Comparison of ENCODE assay signal across 1 cellular context in the genomic region with DNA sequence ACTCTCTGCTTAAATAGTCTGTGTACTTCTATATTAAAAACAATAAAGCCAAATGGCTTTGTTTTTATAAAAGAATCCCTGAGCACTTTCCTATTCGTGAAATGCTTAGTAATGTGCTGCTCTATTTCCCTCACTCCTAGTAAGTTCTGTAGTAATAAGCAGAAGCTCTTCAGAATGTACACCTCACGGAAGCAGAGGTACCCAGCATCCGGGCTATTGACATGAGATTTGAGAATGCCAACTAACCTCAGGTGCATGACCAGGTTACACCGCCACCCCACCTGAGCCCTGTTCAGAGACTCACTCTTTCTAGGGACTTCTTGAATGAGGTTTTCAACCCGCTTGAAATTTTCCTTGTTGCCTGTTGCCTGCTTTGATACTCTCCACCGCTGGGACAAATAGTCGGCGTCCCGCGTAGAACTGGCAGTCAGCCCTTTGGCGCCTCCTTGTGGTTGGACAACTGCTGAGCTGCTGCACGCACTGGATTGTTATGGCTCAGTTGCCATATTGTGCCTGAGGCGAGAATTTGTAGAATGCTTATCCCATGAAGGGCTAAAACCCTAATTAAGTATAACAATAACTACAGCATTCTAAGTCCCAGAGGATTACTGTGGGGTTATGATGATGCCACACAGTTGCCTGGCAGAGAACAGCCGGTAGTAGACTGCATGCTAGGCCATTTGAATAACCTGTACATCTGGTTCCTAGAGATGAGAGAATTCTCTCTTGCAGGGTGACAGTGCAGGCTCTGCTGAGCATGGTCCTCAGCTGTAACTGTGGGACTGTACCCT.
A peak's percentile ranks its signal among the peaks of the same experiment; 100 is the strongest.
TF ChIP-seq lines count a peak whose summit lies in the region.

No MANE protein-coding gene starts in this region.

TF ChIP-seq in H1, 55 proteins besides CTCF, POLR2A, EP300 and RAD21:
- TF ChIP-seq EGR1 (IDR thresholded peaks at IDR 0.05; ENCODE audit: borderline replicate concordance, low read depth, low read length) (no peak), CEBPB (IDR thresholded peaks at IDR 0.05; ENCODE audit: low read depth, low read length) (peak; percentile 50; the same call in 1 of the 2 replicates), NANOG (IDR thresholded peaks at IDR 0.05; ENCODE audit: insufficient read depth, low read depth, low read length, poor library complexity, severe bottlenecking) (peak; percentile 28), TEAD4 (IDR thresholded peaks at IDR 0.05; ENCODE audit: low read depth, low read length) (peak; percentile 72), YY1 (IDR thresholded peaks at IDR 0.05; ENCODE audit: low read depth, low read length) (peak; percentile 79)
- TF ChIP-seq, protein P1, sequence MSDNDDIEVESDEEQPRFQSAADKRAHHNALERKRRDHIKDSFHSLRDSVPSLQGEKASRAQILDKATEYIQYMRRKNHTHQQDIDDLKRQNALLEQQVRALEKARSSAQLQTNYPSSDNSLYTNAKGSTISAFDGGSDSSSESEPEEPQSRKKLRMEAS (IDR thresholded peaks at IDR 0.05) = 0 out of 2 replicates have a peak, but pooled peaks have one; percentile 21
- TF ChIP-seq, protein P2, sequence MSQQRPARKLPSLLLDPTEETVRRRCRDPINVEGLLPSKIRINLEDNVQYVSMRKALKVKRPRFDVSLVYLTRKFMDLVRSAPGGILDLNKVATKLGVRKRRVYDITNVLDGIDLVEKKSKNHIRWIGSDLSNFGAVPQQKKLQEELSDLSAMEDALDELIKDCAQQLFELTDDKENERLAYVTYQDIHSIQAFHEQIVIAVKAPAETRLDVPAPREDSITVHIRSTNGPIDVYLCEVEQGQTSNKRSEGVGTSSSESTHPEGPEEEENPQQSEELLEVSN (IDR thresholded peaks at IDR 0.05) = no peak
TF ChIP-seq in H1: peak in this region for 5.
